Comparison of ENCODE assay signal across 24 cellular contexts in genomic region chr9:117737721-117738226, GRCh38. TPM values are rescaled to one million over a fixed set of nuclear protein-coding genes. Genes with fewer than 3 reads are reported as not detected.
DNase-seq lines count a peak whose midpoint lies in the region; ATAC-seq and TF ChIP-seq lines count a peak whose summit lies in the region.
"Had no signal": no experiment of that assay in that cellular context is flagged by ENCODE, and none has a peak within 500 bp of the region (broad histone marks: within the 10 kb centered on the region; RNA-seq: fewer than 3 reads in every experiment).

No MANE protein-coding gene starts in this region.

- ATAC-seq in left ventricle myocardium superior: no peak
- ATAC-seq: left lobe of liver; stimulated activated naive B cell treated with anti-CD40 and anti-IgM and Interleukin-4, amounts not matched to agents 10 μg/mL and 1 μg/mL and 100 μg/mL, for 72 hours had no signal

- no peak overlapping the region for H2AFZ ChIP-seq in neuronal stem cell (ENCODE audit: low read length)

- TF ChIP-seq EP300 in suprapubic skin (IDR thresholded peaks at IDR 0.05): no peak

- no peaks in the 10 kb centered on the region for H3K79me1 ChIP-seq in neuronal stem cell (ENCODE audit: low read depth, low read length)

- H3K36me3 ChIP-seq in right atrium auricular region: no peaks in the 10 kb centered on the region
- no peaks in the 10 kb centered on the region for H3K36me3 ChIP-seq in endodermal cell (ENCODE audit: control insufficient read depth, insufficient read depth, low read length)
- H3K36me3 ChIP-seq in neuronal stem cell (replicated peaks in 1 of 2; ENCODE audit: control insufficient read depth in 2 of 2, insufficient read depth in 2 of 2, low read length in 2 of 2): no peaks in the 10 kb centered on the region
- H3K36me3 ChIP-seq in suprapubic skin: no peaks in the 10 kb centered on the region
- H3K36me3 ChIP-seq: cardiac muscle cell, sigmoid colon, tibial nerve had no signal

- no peaks in the 10 kb centered on the region for H3K9me3 ChIP-seq in right atrium auricular region
- H3K9me3 ChIP-seq in endodermal cell (ENCODE audit: control insufficient read depth, low read length): no peaks in the 10 kb centered on the region
- no peaks in the 10 kb centered on the region for H3K9me3 ChIP-seq in neuronal stem cell (replicated peaks in 1 of 2; ENCODE audit: control insufficient read depth in 2 of 2, insufficient read depth in 1 of 2, low read depth in 1 of 2, low read length in 2 of 2)
- H3K9me3 ChIP-seq in suprapubic skin: no peaks in the 10 kb centered on the region
- H3K9me3 ChIP-seq: sigmoid colon, tibial nerve had no signal

- no peak overlapping the region for H3K23ac ChIP-seq in neuronal stem cell (ENCODE audit: low read depth, low read length, poor library complexity)

- no peak overlapping the region for H2AK5ac ChIP-seq in neuronal stem cell (ENCODE audit: low read depth, low read length)

- POLR2A ChIA-PET in RWPE1 (lab: Yijun Ruan, JAX; ENCODE audit: low non-redundant PET): no interaction called here

- H3K4me1 Mint-ChIP-seq in endodermal cell: peaks cover 22% of the 10 kb centered on the region
- peaks cover 23% of the 10 kb centered on the region for H3K4me1 Mint-ChIP-seq in nephron progenitor cell
- H3K4me1 Mint-ChIP-seq: stimulated activated naive B cell treated with anti-CD40 and anti-IgM and Interleukin-4, amounts not matched to agents 10 μg/mL and 1 μg/mL and 100 μg/mL, for 72 hours had no signal

- no peaks in the 10 kb centered on the region for H3K27me3 ChIP-seq in right atrium auricular region
- peaks cover 6% of the 10 kb centered on the region for H3K27me3 ChIP-seq in endodermal cell (ENCODE audit: control insufficient read depth, insufficient read depth, low read length, poor library complexity, severe bottlenecking)
- H3K27me3 ChIP-seq in neuronal stem cell (ENCODE audit: control insufficient read depth in 3 of 3, insufficient read depth in 3 of 3, low read depth in 1 of 3, low read length in 3 of 3): no peaks in the 10 kb centered on the region
- H3K27me3 ChIP-seq in suprapubic skin: no peaks in the 10 kb centered on the region
- H3K27me3 ChIP-seq: cardiac muscle cell, sigmoid colon, tibial nerve had no signal

- H4K8ac ChIP-seq in neuronal stem cell (ENCODE audit: low read depth, low read length): no peak overlapping the region

- H3K27me3 Mint-ChIP-seq in endodermal cell (ENCODE audit: insufficient read depth) (peaks cover 17% of the 10 kb centered on the region), nephron progenitor cell (ENCODE audit: low read depth, poor library complexity) (peaks cover 13% of the 10 kb centered on the region)

- WGBS in endodermal cell (ENCODE audit: insufficient coverage in 1 of 2, insufficient read length in 1 of 2), 2 experiments: 70 to 78% methylated on average over 5 to 7 of the region's 7 CpGs
- no CpG with 5 or more reads among the region's 7 CpGs for WGBS in neuronal stem cell (ENCODE audit: extremely low coverage in 2 of 2, insufficient read length in 2 of 2, insufficient replicate concordance in 1 of 2), 2 donors
- 64% methylated on average over 7 of the region's 7 CpGs for WGBS in suprapubic skin

- H3K4ac ChIP-seq in neuronal stem cell (ENCODE audit: low read length): no peak overlapping the region

- no peak overlapping the region for H4K91ac ChIP-seq in neuronal stem cell (ENCODE audit: low read depth, low read length, poor library complexity)

- H2BK12ac ChIP-seq in neuronal stem cell (ENCODE audit: low read length): no peak overlapping the region

- intact Hi-C loops in left ventricle myocardium superior (cut with micrococcal nuclease): no loop called here

- H3K4me3 ChIP-seq in right atrium auricular region (no peak overlapping the region), endodermal cell (ENCODE audit: low read length) (no peak overlapping the region), neuronal stem cell (ENCODE audit: low read length in 2 of 2) (no peak overlapping the region), suprapubic skin (no peak overlapping the region)
- H3K4me3 ChIP-seq: cardiac muscle cell, sigmoid colon, SK-N-MC, tibial nerve had no signal

- H3K4me3 Mint-ChIP-seq in endodermal cell (no peak overlapping the region), nephron progenitor cell (no peak overlapping the region)
- H3K4me3 Mint-ChIP-seq: CD14-positive monocyte; IgD-negative memory B cell; stimulated activated naive B cell treated with anti-CD40 and anti-IgM and Interleukin-4, amounts not matched to agents 10 μg/mL and 1 μg/mL and 100 μg/mL, for 72 hours had no signal

- H3K27ac Mint-ChIP-seq in endodermal cell (no peak overlapping the region), nephron progenitor cell (no peak overlapping the region)
- H3K27ac Mint-ChIP-seq: IgD-negative memory B cell; stimulated activated naive B cell treated with anti-CD40 and anti-IgM and Interleukin-4, amounts not matched to agents 10 μg/mL and 1 μg/mL and 100 μg/mL, for 72 hours had no signal

- H3K27ac ChIP-seq in right atrium auricular region (peak overlapping the region; percentile 51 to 61), endodermal cell (ENCODE audit: low read depth, low read length) (peak overlapping the region; percentile 25), neuronal stem cell (replicated peaks; ENCODE audit: low read length) (peak overlapping the region; percentile 17), suprapubic skin (peak overlapping the region; percentile 64), RWPE1 (no peak overlapping the region)
- H3K27ac ChIP-seq: cardiac muscle cell, HL-60, sigmoid colon, SK-N-MC, tibial nerve had no signal

- DNase-seq in right atrium auricular region (ENCODE audit: low spot score) (no peak), left ventricle myocardium superior (no peak), endodermal cell (no peak), neuronal stem cell (ENCODE audit: low spot score) (no peak), suprapubic skin (ENCODE audit: low spot score in 2 of 2) (no peak), hepatic stellate cell (ENCODE audit: low spot score) (no peak), RWPE1 (ENCODE audit: low spot score) (no peak), nephron progenitor cell (no peak)
- DNase-seq: activated CD4-positive, alpha-beta T cell treated with anti-CD3 and anti-CD28 coated beads, Interleukin-2, amount 50 U/mL, for 4 hours; activated naive CD4-positive, alpha-beta T cell; activated T-cell treated with anti-CD3 and anti-CD28 coated beads for 4 hours; NCI-H1436; NCI-H526 treated with DMSO at 0.1 percent for 48 hours; sigmoid colon; stimulated activated CD4-positive, alpha-beta T cell treated with anti-CD3 and anti-CD28 coated beads, Interleukin-1b, Interleukin-23, amount 100 ng/mL, for 48 hours; stimulated activated naive B cell treated with anti-CD40 and anti-IgM and Interleukin-4, amounts not matched to agents 10 μg/mL and 1 μg/mL and 100 μg/mL, for 72 hours had no signal

- no peak overlapping the region for H3K18ac ChIP-seq in neuronal stem cell (ENCODE audit: low read length)

- H3K4me1 ChIP-seq in right atrium auricular region (peaks cover 0 to 23% of the 10 kb centered on the region in 2 donors), endodermal cell (ENCODE audit: control insufficient read depth, insufficient read depth, low read length) (peaks cover 7% of the 10 kb centered on the region), neuronal stem cell (ENCODE audit: control insufficient read depth in 2 of 2, insufficient read depth in 1 of 2, low read depth in 1 of 2, low read length in 2 of 2) (peaks cover 15 to 43% of the 10 kb centered on the region in 2 donors), suprapubic skin (no peaks in the 10 kb centered on the region)
- H3K4me1 ChIP-seq: sigmoid colon had no signal

- no peak overlapping the region for H2BK120ac ChIP-seq in neuronal stem cell (ENCODE audit: low read depth, low read length)

- no peaks in the 10 kb centered on the region for H3K9me3 Mint-ChIP-seq in endodermal cell
- no peaks in the 10 kb centered on the region for H3K9me3 Mint-ChIP-seq in nephron progenitor cell
- H3K9me3 Mint-ChIP-seq: CD14-positive monocyte; IgD-negative memory B cell; stimulated activated naive B cell treated with anti-CD40 and anti-IgM and Interleukin-4, amounts not matched to agents 10 μg/mL and 1 μg/mL and 100 μg/mL, for 72 hours had no signal

- no peak overlapping the region for H2BK15ac ChIP-seq in neuronal stem cell (ENCODE audit: low read length)

- H3K9ac ChIP-seq in endodermal cell (ENCODE audit: extremely low read depth, low read length, poor library complexity, severe bottlenecking) (no peak overlapping the region), neuronal stem cell (ENCODE audit: low read depth, low read length, poor library complexity) (no peak overlapping the region)

- H3K14ac ChIP-seq in neuronal stem cell (ENCODE audit: low read length): no peak overlapping the region

- no peak overlapping the region for H2BK5ac ChIP-seq in neuronal stem cell (ENCODE audit: low read length)

- no peak for TF ChIP-seq POLR2A in suprapubic skin (IDR thresholded peaks at IDR 0.05)

- H3K36me3 Mint-ChIP-seq in endodermal cell (ENCODE audit: low read depth) (no peaks in the 10 kb centered on the region), nephron progenitor cell (ENCODE audit: low read depth) (no peaks in the 10 kb centered on the region)
- H3K36me3 Mint-ChIP-seq: IgD-negative memory B cell; stimulated activated naive B cell treated with anti-CD40 and anti-IgM and Interleukin-4, amounts not matched to agents 10 μg/mL and 1 μg/mL and 100 μg/mL, for 72 hours had no signal

- CTCF ChIA-PET in RWPE1 (lab: Yijun Ruan, JAX): interaction anchor here (0.6 to 1.6 kb wide), 2 partner anchors 14 to 192 kb away, joined by 3 read pairs; no protein-coding TSS in a partner anchor

- no peak overlapping the region for H3K4me2 ChIP-seq in neuronal stem cell (ENCODE audit: insufficient read depth, low read length, poor library complexity, severe bottlenecking)

- TF ChIP-seq CTCF in right atrium auricular region (IDR thresholded peaks at IDR 0.05) (no peak), endodermal cell (conservative IDR thresholded peaks at IDR 0.05) (no peak), suprapubic skin (IDR thresholded peaks at IDR 0.05) (no peak), RWPE1 (conservative IDR thresholded peaks at IDR 0.05; ENCODE audit: low read depth) (no peak), nephron progenitor cell (IDR thresholded peaks at IDR 0.05) (no peak)

RNA-seq across cellular contexts. Expression of gene TLR4, which starts 33.6 kb away (rescaled TPM):
- total RNA-seq in right atrium auricular region: 10 to 100 TPM; 13.4 to 20.0 TPM
- 14.4 TPM for total RNA-seq in left ventricle myocardium superior
- under 1 TPM in 1 of 2 donors, not detected in 1; 0.07 TPM for total RNA-seq in endodermal cell
- 1.1 TPM for polyA plus RNA-seq in endodermal cell (2013, experiment 1 of 2)
- 1.8 TPM for polyA plus RNA-seq in endodermal cell (2013, experiment 2 of 2)
- 0.29 TPM for polyA plus RNA-seq in neuronal stem cell (2013, experiment 1 of 2)
- polyA plus RNA-seq in neuronal stem cell (2013, experiment 2 of 2): 0.33 TPM
- total RNA-seq in suprapubic skin: 10 to 100 TPM in 1 of 4 donors, 1 to 10 TPM in 3; 3.4 to 10.5 (median 6.5) TPM
- total RNA-seq: MCF 10A had no signal
- polyA plus RNA-seq: cardiac muscle cell had no signal

Comparison
In these comparisons a context has a peak if more than half of its experiments do, and no peak if none do; other contexts are left out.
1. RNA of gene TLR4, which starts 33.6 kb away (total RNA-seq): 13.4 to 20.0 TPM in right atrium auricular region, 14.4 TPM in left ventricle myocardium superior (single experiment) and 3.4 to 10.5 TPM in suprapubic skin; 0.07 TPM in endodermal cell; every median in the first group is over 4 times any median in the second.